In the genomic region with DNA sequence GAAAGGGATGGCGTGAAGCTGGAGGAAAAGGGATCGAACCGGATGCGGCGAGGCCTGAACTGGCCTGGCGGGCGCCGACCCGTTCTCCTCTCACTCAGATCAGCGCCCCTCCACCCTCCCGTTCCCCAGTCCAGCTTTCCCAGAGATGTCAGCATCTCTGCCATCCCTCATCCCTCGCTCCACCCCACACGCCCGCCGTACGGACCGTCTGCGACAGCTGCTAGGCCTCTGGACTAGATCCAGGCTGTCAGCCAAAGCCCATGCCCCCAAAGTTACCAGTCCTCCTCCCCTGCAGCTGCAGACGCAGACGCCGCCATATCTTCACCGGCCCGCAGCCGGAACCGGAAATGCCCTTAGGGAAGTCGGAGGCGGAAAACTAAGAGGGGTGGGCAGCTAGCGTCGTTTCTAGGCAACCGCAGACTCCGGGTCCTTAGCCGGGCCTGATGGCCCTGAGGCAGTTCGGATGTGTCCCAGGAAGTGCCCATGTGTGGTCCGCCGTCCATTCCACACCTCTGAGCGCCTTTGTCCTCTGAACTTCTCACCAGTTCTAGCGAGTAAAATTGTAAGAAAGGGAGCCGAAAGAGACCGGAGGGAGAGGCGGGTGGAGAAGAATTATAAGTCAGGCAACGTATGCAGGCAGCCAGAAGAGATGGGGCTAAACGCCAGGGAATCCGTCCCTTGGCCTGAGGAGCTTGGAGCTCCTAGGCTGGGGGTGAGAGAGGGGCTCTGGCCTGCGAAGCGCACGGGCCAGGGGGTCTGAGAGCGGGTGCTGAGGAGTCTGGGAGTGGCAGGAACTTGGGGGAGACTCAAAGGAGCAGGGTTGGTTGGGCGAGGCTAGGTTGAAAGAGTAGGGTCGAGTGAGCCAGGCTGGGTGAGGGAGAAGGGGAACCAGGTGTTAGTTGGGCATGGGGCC, we compare ENCODE assay signal across 8 cellular contexts. TPM values are rescaled to one million over a fixed set of nuclear protein-coding genes. Genes with fewer than 3 reads are reported as not detected.
DNase-seq lines count a peak whose midpoint lies in the region; ATAC-seq, FAIRE-seq and TF ChIP-seq lines count a peak whose summit lies in the region.

A gene with protein sequence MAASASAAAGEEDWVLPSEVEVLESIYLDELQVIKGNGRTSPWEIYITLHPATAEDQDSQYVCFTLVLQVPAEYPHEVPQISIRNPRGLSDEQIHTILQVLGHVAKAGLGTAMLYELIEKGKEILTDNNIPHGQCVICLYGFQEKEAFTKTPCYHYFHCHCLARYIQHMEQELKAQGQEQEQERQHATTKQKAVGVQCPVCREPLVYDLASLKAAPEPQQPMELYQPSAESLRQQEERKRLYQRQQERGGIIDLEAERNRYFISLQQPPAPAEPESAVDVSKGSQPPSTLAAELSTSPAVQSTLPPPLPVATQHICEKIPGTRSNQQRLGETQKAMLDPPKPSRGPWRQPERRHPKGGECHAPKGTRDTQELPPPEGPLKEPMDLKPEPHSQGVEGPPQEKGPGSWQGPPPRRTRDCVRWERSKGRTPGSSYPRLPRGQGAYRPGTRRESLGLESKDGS (minus strand): TSS at position 349 of the 913 bp plus-strand sequence. CDS start 32 bp downstream, at position 317.
A gene with protein sequence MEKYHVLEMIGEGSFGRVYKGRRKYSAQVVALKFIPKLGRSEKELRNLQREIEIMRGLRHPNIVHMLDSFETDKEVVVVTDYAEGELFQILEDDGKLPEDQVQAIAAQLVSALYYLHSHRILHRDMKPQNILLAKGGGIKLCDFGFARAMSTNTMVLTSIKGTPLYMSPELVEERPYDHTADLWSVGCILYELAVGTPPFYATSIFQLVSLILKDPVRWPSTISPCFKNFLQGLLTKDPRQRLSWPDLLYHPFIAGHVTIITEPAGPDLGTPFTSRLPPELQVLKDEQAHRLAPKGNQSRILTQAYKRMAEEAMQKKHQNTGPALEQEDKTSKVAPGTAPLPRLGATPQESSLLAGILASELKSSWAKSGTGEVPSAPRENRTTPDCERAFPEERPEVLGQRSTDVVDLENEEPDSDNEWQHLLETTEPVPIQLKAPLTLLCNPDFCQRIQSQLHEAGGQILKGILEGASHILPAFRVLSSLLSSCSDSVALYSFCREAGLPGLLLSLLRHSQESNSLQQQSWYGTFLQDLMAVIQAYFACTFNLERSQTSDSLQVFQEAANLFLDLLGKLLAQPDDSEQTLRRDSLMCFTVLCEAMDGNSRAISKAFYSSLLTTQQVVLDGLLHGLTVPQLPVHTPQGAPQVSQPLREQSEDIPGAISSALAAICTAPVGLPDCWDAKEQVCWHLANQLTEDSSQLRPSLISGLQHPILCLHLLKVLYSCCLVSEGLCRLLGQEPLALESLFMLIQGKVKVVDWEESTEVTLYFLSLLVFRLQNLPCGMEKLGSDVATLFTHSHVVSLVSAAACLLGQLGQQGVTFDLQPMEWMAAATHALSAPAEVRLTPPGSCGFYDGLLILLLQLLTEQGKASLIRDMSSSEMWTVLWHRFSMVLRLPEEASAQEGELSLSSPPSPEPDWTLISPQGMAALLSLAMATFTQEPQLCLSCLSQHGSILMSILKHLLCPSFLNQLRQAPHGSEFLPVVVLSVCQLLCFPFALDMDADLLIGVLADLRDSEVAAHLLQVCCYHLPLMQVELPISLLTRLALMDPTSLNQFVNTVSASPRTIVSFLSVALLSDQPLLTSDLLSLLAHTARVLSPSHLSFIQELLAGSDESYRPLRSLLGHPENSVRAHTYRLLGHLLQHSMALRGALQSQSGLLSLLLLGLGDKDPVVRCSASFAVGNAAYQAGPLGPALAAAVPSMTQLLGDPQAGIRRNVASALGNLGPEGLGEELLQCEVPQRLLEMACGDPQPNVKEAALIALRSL (N-terminal part only) (plus strand): TSS at position 433 of the 913 bp plus-strand sequence. CDS start 744 bp downstream, outside the sequence.

- H3K4me1 ChIP-seq in right atrium auricular region = peaks cover 0 to 17% of the 10 kb centered on the region in 2 donors

- H3K9me3 ChIP-seq in right atrium auricular region = no peaks in the 10 kb centered on the region

- DNase-seq in NCI-H187 (lab: John Stamatoyannopoulos, UW) = peak; percentile 15
- DNase-seq in right atrium auricular region (ENCODE audit: low spot score) = peak; percentile 82
- DNase-seq in pulmonary artery endothelial cell (ENCODE audit: low read depth, low spot score) = peak; percentile 49
- DNase-seq in urothelium cell line (ENCODE audit: low spot score) = peak; percentile 95

- no peak for TF ChIP-seq CTCF in right atrium auricular region (IDR thresholded peaks at IDR 0.05)

- H3K27ac ChIP-seq in angular gyrus (ENCODE audit: low read depth, low read length) = peak within 1 kb of the TSS; percentile 87
- H3K27ac ChIP-seq in right atrium auricular region = peak within 1 kb of the TSS; percentile 67 to 75

- no peaks in the 10 kb centered on the region for H3K27me3 ChIP-seq in right atrium auricular region

- ATAC-seq in GM18498 (IDR thresholded peaks at IDR 0.05; ENCODE audit: unreplicated experiment) = peak; percentile 99
- ATAC-seq in HG02884 (IDR thresholded peaks at IDR 0.05; ENCODE audit: unreplicated experiment) = peak; percentile 98

- H3K4me3 ChIP-seq in right atrium auricular region = peak within 1 kb of the TSS; percentile 85 to 88

- intact Hi-C loops in T-helper 2 cell treated with Interferon-gamma antibody and Interleukin-4, amounts not matched to agents 100 ng/mL and 5 ng/mL, for 36 hours (cut with micrococcal nuclease) = loop anchor here (1.0 to 5.0 kb wide), 5 partner anchors 13 to 535 kb away; a partner anchor contains a TSS

- peaks cover 31% of the 10 kb centered on the region for H3K36me3 ChIP-seq in right atrium auricular region

- FAIRE-seq in urothelium cell line (lab: Jason Lieb, UNC) = peak; percentile 13

RNA-seq across cellular contexts. Expression of the first gene that starts in this region (rescaled TPM):
- 20.7 and 21.2 TPM in 2 replicates for total RNA-seq in T-helper 2 cell treated with Interferon-gamma antibody and Interleukin-4, amounts not matched to agents 100 ng/mL and 5 ng/mL, for 36 hours
- total RNA-seq in right atrium auricular region (10 to 100 TPM; 13.9 to 18.2 TPM), pulmonary artery endothelial cell (31.6 and 43.2 TPM in 2 replicates)

RNA-seq across cellular contexts. Expression of the second gene that starts in this region (rescaled TPM):
- 13.6 TPM in 2 replicates for total RNA-seq in T-helper 2 cell treated with Interferon-gamma antibody and Interleukin-4, amounts not matched to agents 100 ng/mL and 5 ng/mL, for 36 hours
- total RNA-seq in right atrium auricular region = 1 to 10 TPM; 6.0 to 8.5 TPM
- 11.5 and 15.8 TPM in 2 replicates for total RNA-seq in pulmonary artery endothelial cell

Comparison
In these comparisons a context has a peak if more than half of its experiments do, and no peak if none do; other contexts are left out.
1. Peak in every context shown above with its lines: DNase-seq, ATAC-seq, H3K4me3 ChIP-seq and H3K27ac ChIP-seq.
2. DNase-seq: peak in every context shown above with its lines; median percentile 95 in urothelium cell line; 82 in right atrium auricular region; 49 in pulmonary artery endothelial cell; 15 in NCI-H187.